ENCODE assay signal across 15 cellular contexts in the genomic region with DNA sequence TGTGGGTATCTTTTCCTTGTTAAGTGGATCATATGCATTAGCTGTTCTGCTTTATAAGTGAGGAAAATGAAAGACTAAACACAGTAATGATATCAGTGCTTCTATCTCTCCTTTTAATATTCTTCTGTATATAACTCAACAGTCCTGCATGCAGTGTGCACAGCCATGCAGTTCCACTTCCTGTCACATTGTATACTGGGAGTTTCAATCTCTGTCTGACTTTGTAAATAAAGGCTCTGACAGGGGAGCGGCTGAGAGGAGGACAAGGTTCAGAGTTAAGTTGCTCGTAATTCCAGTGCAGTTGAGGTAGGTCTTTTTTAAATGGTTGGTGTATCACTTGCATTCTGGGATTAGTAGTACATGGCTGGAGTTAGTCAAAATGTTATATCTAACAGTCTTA.
DNase-seq lines count a peak whose midpoint lies in the region; ATAC-seq and TF ChIP-seq lines count a peak whose summit lies in the region.
"Had no signal": no experiment of that assay in that cellular context is flagged by ENCODE, and none has a peak within 500 bp of the region (broad histone marks: within the 10 kb centered on the region; RNA-seq: fewer than 3 reads in every experiment).

No MANE protein-coding gene starts in this region.

- no peaks in the 10 kb centered on the region for H3K4me1 ChIP-seq in psoas muscle

- intact Hi-C loops in left colon (cut with DNase I, micrococcal nuclease) = no loop called here
- intact Hi-C loops in psoas muscle (cut with DNase I) = no loop called here

- WGBS in psoas muscle, 3 donors = 82 to 91% (median 87%) methylated on average over 2 of the region's 2 CpGs

- H3K4me3 ChIP-seq in psoas muscle = no peak overlapping the region

- ATAC-seq in GM18519 (IDR thresholded peaks at IDR 0.05; ENCODE audit: low FRiP score, unreplicated experiment) (peak; percentile 45), GM21515 (IDR thresholded peaks at IDR 0.05; ENCODE audit: unreplicated experiment) (peak; percentile 65), HG03108 (IDR thresholded peaks at IDR 0.05; ENCODE audit: unreplicated experiment) (peak; percentile 54), left colon (peak; percentile 98), psoas muscle (no peak), GM21825 (IDR thresholded peaks at IDR 0.05; ENCODE audit: unreplicated experiment) (no peak)
- ATAC-seq: activated CD8-positive, alpha-beta memory T cell treated with anti-CD3 and anti-CD28 coated beads, Interleukin-2, amount 10 ng/mL, durations not matched to agents 7 days and 5 days; left cardiac atrium; T-cell; WTC11 had no signal

- no peak for TF ChIP-seq CTCF in psoas muscle (IDR thresholded peaks at IDR 0.05)

- H3K9me3 ChIP-seq in psoas muscle = no peaks in the 10 kb centered on the region

- H3K36me3 ChIP-seq in psoas muscle (ENCODE audit: insufficient read depth in 1 of 2, low read depth in 1 of 2) = no peaks in the 10 kb centered on the region

- H3K27me3 ChIP-seq in psoas muscle (ENCODE audit: insufficient read depth in 3 of 3, low read length in 2 of 3) = no peaks in the 10 kb centered on the region

- no peak overlapping the region for H3K27ac ChIP-seq in psoas muscle

- DNase-seq in left colon (peak; percentile 28 to 38), psoas muscle (no peak), DMS79 (lab: John Stamatoyannopoulos, UW) (no peak), inferior parietal cortex (ENCODE audit: extremely low spot score) (no peak)
- DNase-seq: activated CD8-positive, alpha-beta memory T cell treated with anti-CD3 and anti-CD28 coated beads, Interleukin-2, amount 10 ng/mL, durations not matched to agents 7 days and 5 days; activated naive CD4-positive, alpha-beta T cell treated with anti-CD3 and anti-CD28 coated beads for 36 hours; left cardiac atrium; NCI-H1694 treated with DMSO at 0.1 percent for 48 hours; NCI-H69; T-cell had no signal

Comparison
In these comparisons a context has a peak if more than half of its experiments do, and no peak if none do; other contexts are left out.
1. ATAC-seq: peak in GM18519 (single experiment), GM21515 (single experiment), HG03108 (single experiment) and left colon (single experiment); none in psoas muscle (0 of 4) and GM21825 (single experiment).
2. DNase-seq: peak in left colon (2 of 2); none in psoas muscle (0 of 2), DMS79 (single experiment) and inferior parietal cortex (single experiment).